11 cellular contexts compared by ENCODE assay signal in genomic region chr5:58925627-58926545, GRCh38.
A peak's percentile ranks its signal among the peaks of the same experiment; 100 is the strongest.
DNase-seq lines count a peak whose midpoint lies in the region; ATAC-seq and TF ChIP-seq lines count a peak whose summit lies in the region.
"Had no signal": no experiment of that assay in that cellular context is flagged by ENCODE, and none has a peak within 500 bp of the region (broad histone marks: within the 10 kb centered on the region; RNA-seq: fewer than 3 reads in every experiment).

No MANE protein-coding gene starts in this region.

- TF ChIP-seq CTCF in MCF 10A (IDR thresholded peaks at IDR 0.05; ENCODE audit: unreplicated experiment): no peak
- no peak for TF ChIP-seq CTCF in mammary epithelial cell (conservative IDR thresholded peaks at IDR 0.05 in 1 of 2, IDR thresholded peaks at IDR 0.05 in 1 of 2; ENCODE audit: extremely low read depth in 1 of 2, insufficient read depth in 1 of 2, low read depth in 1 of 2, low read length in 2 of 2)
- TF ChIP-seq CTCF in body of pancreas (IDR thresholded peaks at IDR 0.05): no peak

- POLR2A ChIA-PET in MCF 10A (lab: Yijun Ruan, JAX): no interaction called here

- dilution Hi-C loops in mammary epithelial cell (cut with HindIII; ENCODE audit: low sequenced_read_pairs): no loop called here

- H3K4me1 ChIP-seq in mammary epithelial cell (ENCODE audit: insufficient read depth, low read length) (no peaks in the 10 kb centered on the region), body of pancreas (peaks cover 15% of the 10 kb centered on the region)

- ATAC-seq in stimulated activated naive CD8-positive, alpha-beta T cell treated with anti-CD3 and anti-CD28 coated beads, Interleukin-15, amount 100 ng/mL, for 72 hours: peak; percentile 31
- no peak for ATAC-seq in body of pancreas

- H3K27ac Mint-ChIP-seq in MCF 10A (ENCODE audit: low read depth, unreplicated experiment): peak overlapping the region; percentile 52
- peak overlapping the region; percentile 53 for H3K27ac Mint-ChIP-seq in dendritic cell treated with granulocyte-macrophage colony-stimulating factor and Interleukin-4, amounts not matched to agents 40 ng/mL and 50 ng/mL, for 4 days
- peak overlapping the region in 1 of 2 donors; percentile 43 for H3K27ac Mint-ChIP-seq in stimulated activated naive CD8-positive, alpha-beta T cell treated with anti-CD3 and anti-CD28 coated beads, Interleukin-15, amount 100 ng/mL, for 72 hours

- 16% methylated on average over 5 of the region's 5 CpGs for WGBS in mammary epithelial cell (ENCODE audit: low coverage, missing lambda C conversion rate)
- WGBS in body of pancreas, 2 donors: 44 to 51% methylated on average over 5 of the region's 5 CpGs

- H3K36me3 Mint-ChIP-seq in MCF 10A (ENCODE audit: insufficient read depth, unreplicated experiment): no peaks in the 10 kb centered on the region
- no peaks in the 10 kb centered on the region for H3K36me3 Mint-ChIP-seq in dendritic cell treated with granulocyte-macrophage colony-stimulating factor and Interleukin-4, amounts not matched to agents 40 ng/mL and 50 ng/mL, for 4 days (ENCODE audit: low read depth)

- no peak overlapping the region for H3K9ac ChIP-seq in mammary epithelial cell (ENCODE audit: insufficient read depth, low read length)

- DNase-seq in MCF 10A (ENCODE audit: unreplicated experiment) (peak; percentile 72), mammary epithelial cell (no peak), NCI-H748 (lab: John Stamatoyannopoulos, UW; ENCODE audit: unreplicated experiment) (peak; percentile 59), KBM-7 (no peak), NCI-H1694 (lab: John Stamatoyannopoulos, UW) (no peak), body of pancreas (no peak)
- DNase-seq in stimulated activated naive CD8-positive, alpha-beta T cell treated with anti-CD3 and anti-CD28 coated beads, Interleukin-15, amount 100 ng/mL, for 72 hours: no peak
- DNase-seq: RPMI8226; stimulated activated naive CD4-positive, alpha-beta T cell treated with Interleukin-2 at 50 U/mL for 16 hours had no signal

- H3K4me3 ChIP-seq in mammary epithelial cell (replicated peaks in 1 of 3; ENCODE audit: insufficient read depth in 1 of 3, low read depth in 2 of 3, low read length in 3 of 3) (no peak overlapping the region), body of pancreas (no peak overlapping the region)

- no peaks in the 10 kb centered on the region for H3K9me3 Mint-ChIP-seq in MCF 10A (ENCODE audit: unreplicated experiment)
- no peaks in the 10 kb centered on the region for H3K9me3 Mint-ChIP-seq in dendritic cell treated with granulocyte-macrophage colony-stimulating factor and Interleukin-4, amounts not matched to agents 40 ng/mL and 50 ng/mL, for 4 days
- no peaks in the 10 kb centered on the region for H3K9me3 Mint-ChIP-seq in stimulated activated naive CD8-positive, alpha-beta T cell treated with anti-CD3 and anti-CD28 coated beads, Interleukin-15, amount 100 ng/mL, for 72 hours

- in situ Hi-C loops in mammary epithelial cell (cut with MboI; ENCODE audit: low sequenced_read_pairs in 2 of 2): no loop called here
- in situ Hi-C loops in KBM-7 (cut with MboI; ENCODE audit: low pct_unique_long_range_greater_than_20kb, low sequenced_read_pairs): no loop called here

- intact Hi-C loops in MCF 10A (cut with micrococcal nuclease) (no loop called here), mammary epithelial cell (cut with micrococcal nuclease) (no loop called here), body of pancreas (cut with DNase I) (no loop called here)
- intact Hi-C loops in dendritic cell treated with granulocyte-macrophage colony-stimulating factor and Interleukin-4, amounts not matched to agents 40 ng/mL and 50 ng/mL, for 4 days (cut with micrococcal nuclease): no loop called here

- no peaks in the 10 kb centered on the region for H3K79me2 ChIP-seq in mammary epithelial cell (ENCODE audit: insufficient read depth, low read length)

- CTCF ChIA-PET in MCF 10A (lab: Yijun Ruan, JAX) (interaction anchor here (1.2 kb wide), 1 partner anchor 38 kb away, joined by 4 read pairs; no protein-coding TSS in a partner anchor), mammary epithelial cell (lab: Charles Lee; ENCODE audit: low non-redundant PET) (no interaction called here)

- H3K9me3 ChIP-seq in mammary epithelial cell (replicated peaks; ENCODE audit: insufficient read depth, low read length) (no peaks in the 10 kb centered on the region), body of pancreas (no peaks in the 10 kb centered on the region)

- H3K4me3 Mint-ChIP-seq in MCF 10A (ENCODE audit: unreplicated experiment): no peak overlapping the region
- H3K4me3 Mint-ChIP-seq in dendritic cell treated with granulocyte-macrophage colony-stimulating factor and Interleukin-4, amounts not matched to agents 40 ng/mL and 50 ng/mL, for 4 days: no peak overlapping the region
- peak overlapping the region; percentile 9 to 66 for H3K4me3 Mint-ChIP-seq in stimulated activated naive CD8-positive, alpha-beta T cell treated with anti-CD3 and anti-CD28 coated beads, Interleukin-15, amount 100 ng/mL, for 72 hours

- H4K20me1 ChIP-seq in mammary epithelial cell (ENCODE audit: insufficient read depth, low read length): no peaks in the 10 kb centered on the region

- peaks cover 19% of the 10 kb centered on the region for H3K4me1 Mint-ChIP-seq in MCF 10A (ENCODE audit: insufficient read depth, unreplicated experiment)
- peaks cover 34% of the 10 kb centered on the region for H3K4me1 Mint-ChIP-seq in dendritic cell treated with granulocyte-macrophage colony-stimulating factor and Interleukin-4, amounts not matched to agents 40 ng/mL and 50 ng/mL, for 4 days (ENCODE audit: low read depth)
- H3K4me1 Mint-ChIP-seq in stimulated activated naive CD8-positive, alpha-beta T cell treated with anti-CD3 and anti-CD28 coated beads, Interleukin-15, amount 100 ng/mL, for 72 hours: peaks cover 18% of the 10 kb centered on the region

- no peaks in the 10 kb centered on the region for H3K27me3 ChIP-seq in mammary epithelial cell (ENCODE audit: insufficient read depth, low read length)
- H3K27me3 ChIP-seq in body of pancreas: no peaks in the 10 kb centered on the region

- H3K36me3 ChIP-seq in mammary epithelial cell (ENCODE audit: insufficient read depth, low read length) (no peaks in the 10 kb centered on the region), body of pancreas (replicated peaks in 1 of 2; ENCODE audit: insufficient read depth in 1 of 2, low read depth in 2 of 2) (no peaks in the 10 kb centered on the region)

- peaks cover 3% of the 10 kb centered on the region for H3K27me3 Mint-ChIP-seq in MCF 10A (ENCODE audit: insufficient read depth, unreplicated experiment)
- H3K27me3 Mint-ChIP-seq in dendritic cell treated with granulocyte-macrophage colony-stimulating factor and Interleukin-4, amounts not matched to agents 40 ng/mL and 50 ng/mL, for 4 days: no peaks in the 10 kb centered on the region
- H3K27me3 Mint-ChIP-seq in stimulated activated naive CD8-positive, alpha-beta T cell treated with anti-CD3 and anti-CD28 coated beads, Interleukin-15, amount 100 ng/mL, for 72 hours: peaks cover 6% of the 10 kb centered on the region

- H3K4me2 ChIP-seq in mammary epithelial cell (ENCODE audit: insufficient read depth, low read depth, low read length): no peak overlapping the region

- no peak for TF ChIP-seq POLR2A in body of pancreas (IDR thresholded peaks at IDR 0.05)

- H3K27ac ChIP-seq in mammary epithelial cell (ENCODE audit: insufficient read depth, low read depth, low read length) (no peak overlapping the region), body of pancreas (no peak overlapping the region)
- H3K27ac ChIP-seq: VCaP had no signal

- BruUV-seq in MCF 10A (replicated peaks; lab: Mats Ljungman, UMichigan) (no TSS peak), mammary epithelial cell (replicated peaks; lab: Mats Ljungman, UMichigan) (no TSS peak)

- no peak overlapping the region for H2AFZ ChIP-seq in mammary epithelial cell (ENCODE audit: low read depth, low read length)

Comparison
In these comparisons a context has a peak if more than half of its experiments do, and no peak if none do; other contexts are left out.
1. DNase-seq: peak in MCF 10A (single experiment) and NCI-H748 (single experiment); none in mammary epithelial cell (single experiment), stimulated activated naive CD8-positive, alpha-beta T cell treated with anti-CD3 and anti-CD28 coated beads, Interleukin-15, amount 100 ng/mL, for 72 hours (0 of 2), KBM-7 (single experiment), NCI-H1694 (single experiment) and body of pancreas (0 of 4).
2. H3K4me3 Mint-ChIP-seq: peak in stimulated activated naive CD8-positive, alpha-beta T cell treated with anti-CD3 and anti-CD28 coated beads, Interleukin-15, amount 100 ng/mL, for 72 hours (2 of 2); none in MCF 10A (single experiment) and dendritic cell treated with granulocyte-macrophage colony-stimulating factor and Interleukin-4, amounts not matched to agents 40 ng/mL and 50 ng/mL, for 4 days (single experiment).